Comparison of ENCODE assay signal across 22 cellular contexts in genomic region chr10:76117949-76118348, GRCh38.
A peak's percentile ranks its signal among the peaks of the same experiment; 100 is the strongest.
DNase-seq lines count a peak whose midpoint lies in the region; ATAC-seq, FAIRE-seq and TF ChIP-seq lines count a peak whose summit lies in the region.
"Had no signal": no experiment of that assay in that cellular context is flagged by ENCODE, and none has a peak within 500 bp of the region (broad histone marks: within the 10 kb centered on the region; RNA-seq: fewer than 3 reads in every experiment).

No MANE protein-coding gene starts in this region.

- no peak for TF ChIP-seq CTCF in astrocyte (IDR thresholded peaks at IDR 0.05; ENCODE audit: insufficient read depth, low read depth, low read length)

- no peak overlapping the region for H3K27ac Mint-ChIP-seq in astrocyte (ENCODE audit: unreplicated experiment)
- H3K27ac Mint-ChIP-seq in activated naive CD4-positive, alpha-beta T cell treated with anti-CD3 and anti-CD28 coated beads for 36 hours: no peak overlapping the region
- H3K27ac Mint-ChIP-seq: activated CD4-positive, alpha-beta T cell treated with anti-CD3 and anti-CD28 coated beads, Interleukin-2, amount 10 ng/mL, durations not matched to agents 7 days and 5 days; activated naive CD8-positive, alpha-beta T cell treated with anti-CD3 and anti-CD28 coated beads, Interleukin-2, amount 10 ng/mL, durations not matched to agents 7 days and 5 days; stimulated activated effector memory CD8-positive, alpha-beta T cell treated with anti-CD3 and anti-CD28 coated beads, Interleukin-12 subunit alpha, Interleukin-12 subunit beta, amount 100 ng/mL, for 72 hours; type B pancreatic cell had no signal

- H3K9me3 ChIP-seq in astrocyte (ENCODE audit: insufficient read depth, low read depth, low read length) (no peaks in the 10 kb centered on the region), HAP-1 (no peaks in the 10 kb centered on the region)
- H3K9me3 ChIP-seq: Caco-2 had no signal

- H3K27me3 ChIP-seq in ACC112 (ENCODE audit: insufficient read depth, low read length): no peaks in the 10 kb centered on the region
- H3K27me3 ChIP-seq in astrocyte (ENCODE audit: insufficient read depth, low read length): no peaks in the 10 kb centered on the region
- H3K27me3 ChIP-seq in HAP-1 (ENCODE audit: low read depth): no peaks in the 10 kb centered on the region

- peaks cover 2% of the 10 kb centered on the region for H3K27me3 Mint-ChIP-seq in astrocyte (ENCODE audit: low read depth, unreplicated experiment)
- peaks cover 4% of the 10 kb centered on the region for H3K27me3 Mint-ChIP-seq in activated naive CD4-positive, alpha-beta T cell treated with anti-CD3 and anti-CD28 coated beads for 36 hours (ENCODE audit: low read depth)
- H3K27me3 Mint-ChIP-seq: activated CD4-positive, alpha-beta T cell treated with anti-CD3 and anti-CD28 coated beads, Interleukin-2, amount 10 ng/mL, durations not matched to agents 7 days and 5 days had no signal

- H3K79me2 ChIP-seq in ACC112 (ENCODE audit: control insufficient read depth, insufficient read depth, low read length, unreplicated experiment): no peaks in the 10 kb centered on the region
- H3K79me2 ChIP-seq in astrocyte (ENCODE audit: insufficient read depth, low read length): no peaks in the 10 kb centered on the region

- no peak overlapping the region for H3K9ac ChIP-seq in astrocyte (ENCODE audit: low read length)

- in situ Hi-C loops in HAP-1 (cut with MboI; ENCODE audit: low sequenced_read_pairs): no loop called here

- ATAC-seq in Right ventricle myocardium inferior: no peak
- ATAC-seq: stimulated activated effector memory CD8-positive, alpha-beta T cell treated with anti-CD3 and anti-CD28 coated beads, Interleukin-12 subunit alpha, Interleukin-12 subunit beta, amount 100 ng/mL, for 72 hours had no signal

- intact Hi-C loops in activated naive CD4-positive, alpha-beta T cell treated with anti-CD3 and anti-CD28 coated beads for 36 hours (cut with micrococcal nuclease): no loop called here
- intact Hi-C loops in Right ventricle myocardium inferior (cut with DNase I): no loop called here

- H3K4me3 ChIP-seq in ACC112 (ENCODE audit: low read depth, low read length) (no peak overlapping the region), astrocyte (ENCODE audit: insufficient read depth, low read depth, low read length) (no peak overlapping the region), HAP-1 (no peak overlapping the region)
- H3K4me3 ChIP-seq: skin epidermis had no signal

- peak overlapping the region; percentile 20 for H3K4me2 ChIP-seq in astrocyte (ENCODE audit: low read length)

- H3K27ac ChIP-seq in ACC112 (ENCODE audit: low read depth, low read length) (peak overlapping the region; percentile 49), astrocyte (ENCODE audit: low read depth, low read length) (no peak overlapping the region)
- H3K27ac ChIP-seq: skin epidermis had no signal

- H4K20me1 ChIP-seq in astrocyte (ENCODE audit: insufficient read depth, low read length): no peaks in the 10 kb centered on the region

- H3K4me1 Mint-ChIP-seq in astrocyte (ENCODE audit: low read depth, unreplicated experiment): peaks cover 35% of the 10 kb centered on the region
- no peaks in the 10 kb centered on the region for H3K4me1 Mint-ChIP-seq in activated naive CD4-positive, alpha-beta T cell treated with anti-CD3 and anti-CD28 coated beads for 36 hours (ENCODE audit: low read depth)
- H3K4me1 Mint-ChIP-seq: activated CD4-positive, alpha-beta T cell treated with anti-CD3 and anti-CD28 coated beads, Interleukin-2, amount 10 ng/mL, durations not matched to agents 7 days and 5 days; activated naive CD8-positive, alpha-beta T cell treated with anti-CD3 and anti-CD28 coated beads, Interleukin-2, amount 10 ng/mL, durations not matched to agents 7 days and 5 days; stimulated activated effector memory CD8-positive, alpha-beta T cell treated with anti-CD3 and anti-CD28 coated beads, Interleukin-12 subunit alpha, Interleukin-12 subunit beta, amount 100 ng/mL, for 72 hours had no signal

- CTCF ChIA-PET in activated naive CD4-positive, alpha-beta T cell treated with anti-CD3 and anti-CD28 coated beads for 36 hours (lab: Charles Lee): no interaction called here

- H3K4me1 ChIP-seq in ACC112 (ENCODE audit: control insufficient read depth, insufficient read depth, low read length, unreplicated experiment) (peaks cover 28% of the 10 kb centered on the region), astrocyte (ENCODE audit: insufficient read depth, low read length) (peaks cover 29% of the 10 kb centered on the region), HAP-1 (no peaks in the 10 kb centered on the region)

- no peaks in the 10 kb centered on the region for H3K36me3 Mint-ChIP-seq in astrocyte (ENCODE audit: low read depth, unreplicated experiment)
- H3K36me3 Mint-ChIP-seq in activated naive CD4-positive, alpha-beta T cell treated with anti-CD3 and anti-CD28 coated beads for 36 hours (ENCODE audit: low read depth): no peaks in the 10 kb centered on the region
- H3K36me3 Mint-ChIP-seq: activated naive CD8-positive, alpha-beta T cell treated with anti-CD3 and anti-CD28 coated beads, Interleukin-2, amount 10 ng/mL, durations not matched to agents 7 days and 5 days; stimulated activated effector memory CD8-positive, alpha-beta T cell treated with anti-CD3 and anti-CD28 coated beads, Interleukin-12 subunit alpha, Interleukin-12 subunit beta, amount 100 ng/mL, for 72 hours; type B pancreatic cell had no signal

- H3K4me3 Mint-ChIP-seq in astrocyte (ENCODE audit: unreplicated experiment): no peak overlapping the region
- H3K4me3 Mint-ChIP-seq in activated naive CD4-positive, alpha-beta T cell treated with anti-CD3 and anti-CD28 coated beads for 36 hours: no peak overlapping the region
- H3K4me3 Mint-ChIP-seq: activated CD4-positive, alpha-beta T cell treated with anti-CD3 and anti-CD28 coated beads, Interleukin-2, amount 10 ng/mL, durations not matched to agents 7 days and 5 days; activated naive CD8-positive, alpha-beta T cell treated with anti-CD3 and anti-CD28 coated beads, Interleukin-2, amount 10 ng/mL, durations not matched to agents 7 days and 5 days; stimulated activated effector memory CD8-positive, alpha-beta T cell treated with anti-CD3 and anti-CD28 coated beads, Interleukin-12 subunit alpha, Interleukin-12 subunit beta, amount 100 ng/mL, for 72 hours; type B pancreatic cell had no signal

- peak; percentile 97 for FAIRE-seq in astrocyte (lab: Jason Lieb, UNC)

- no peak overlapping the region for H2AFZ ChIP-seq in ACC112 (ENCODE audit: low read length, unreplicated experiment)
- H2AFZ ChIP-seq in astrocyte (ENCODE audit: low read depth, low read length): no peak overlapping the region

- DNase-seq in HS-27A (ENCODE audit: low read depth) (peak; percentile 45), astrocyte (ENCODE audit: low read depth) (peak; percentile 66), foreskin melanocyte (peak; percentile 40), HAP-1 (ENCODE audit: low spot score in 2 of 2) (no peak), H4 (ENCODE audit: low spot score) (no peak), Right ventricle myocardium inferior (ENCODE audit: missing footprints) (no peak)
- no peak for DNase-seq in activated naive CD4-positive, alpha-beta T cell treated with anti-CD3 and anti-CD28 coated beads for 36 hours
- DNase-seq: activated CD4-positive, alpha-beta T cell treated with anti-CD3 and anti-CD28 coated beads, Interleukin-2, amount 10 ng/mL, durations not matched to agents 7 days and 5 days; activated naive CD8-positive, alpha-beta T cell treated with anti-CD3 and anti-CD28 coated beads, Interleukin-2, amount 10 ng/mL, durations not matched to agents 7 days and 5 days; activated T-cell treated with anti-CD3 and anti-CD28 coated beads for 4 hours; Caco-2; GF-D8; head of caudate nucleus; KG1; kidney glomerular epithelial cell; NK-92 treated with Interleukin-12 subunit alpha and Interleukin-12 subunit beta, amount 100 ng/mL, for 24 hours; SHP77; T-helper 9 cell had no signal

- H3K36me3 ChIP-seq in ACC112 (ENCODE audit: insufficient read depth, low read length): no peaks in the 10 kb centered on the region
- no peaks in the 10 kb centered on the region for H3K36me3 ChIP-seq in astrocyte (ENCODE audit: insufficient read depth, low read length)
- H3K36me3 ChIP-seq in HAP-1 (replicated peaks): no peaks in the 10 kb centered on the region

- H3K9me3 Mint-ChIP-seq in astrocyte (ENCODE audit: unreplicated experiment): no peaks in the 10 kb centered on the region
- peaks cover 2% of the 10 kb centered on the region for H3K9me3 Mint-ChIP-seq in activated naive CD4-positive, alpha-beta T cell treated with anti-CD3 and anti-CD28 coated beads for 36 hours
- H3K9me3 Mint-ChIP-seq: activated CD4-positive, alpha-beta T cell treated with anti-CD3 and anti-CD28 coated beads, Interleukin-2, amount 10 ng/mL, durations not matched to agents 7 days and 5 days; activated naive CD8-positive, alpha-beta T cell treated with anti-CD3 and anti-CD28 coated beads, Interleukin-2, amount 10 ng/mL, durations not matched to agents 7 days and 5 days; stimulated activated effector memory CD8-positive, alpha-beta T cell treated with anti-CD3 and anti-CD28 coated beads, Interleukin-12 subunit alpha, Interleukin-12 subunit beta, amount 100 ng/mL, for 72 hours; type B pancreatic cell had no signal

Comparison
In these comparisons a context has a peak if more than half of its experiments do, and no peak if none do; other contexts are left out.
1. DNase-seq: peak in HS-27A (single experiment), astrocyte (single experiment) and foreskin melanocyte (single experiment); none in HAP-1 (0 of 2), activated naive CD4-positive, alpha-beta T cell treated with anti-CD3 and anti-CD28 coated beads for 36 hours (single experiment), H4 (single experiment) and Right ventricle myocardium inferior (single experiment).